ENCODE assay signal across 12 cellular contexts in the genomic region with DNA sequence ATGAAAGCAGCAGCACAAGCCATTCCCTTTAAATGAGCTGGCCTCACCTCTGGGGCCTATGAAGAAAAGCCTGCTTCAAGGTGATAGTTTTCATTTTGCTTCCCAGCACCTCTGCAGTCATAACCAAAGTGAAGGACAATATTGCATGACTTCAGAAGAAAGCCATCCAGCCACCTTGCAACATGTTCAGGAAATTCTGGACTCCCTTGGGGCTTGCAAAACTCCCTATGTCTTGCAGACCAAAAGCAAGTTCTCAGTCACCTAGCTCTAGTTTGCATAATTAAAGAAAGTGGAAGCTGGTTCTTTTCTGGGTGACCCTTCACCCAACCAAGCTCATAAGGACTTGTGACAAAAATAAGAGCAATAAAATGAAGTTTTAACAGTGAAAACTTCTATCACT.
A peak's percentile ranks its signal among the peaks of the same experiment; 100 is the strongest.
DNase-seq lines count a peak whose midpoint lies in the region; ATAC-seq and TF ChIP-seq lines count a peak whose summit lies in the region.
"Had no signal": no experiment of that assay in that cellular context is flagged by ENCODE, and none has a peak within 500 bp of the region (broad histone marks: within the 10 kb centered on the region; RNA-seq: fewer than 3 reads in every experiment).

No MANE protein-coding gene starts in this region.

- CTCF ChIA-PET in CD4-positive, alpha-beta T cell (lab: Charles Lee) = interaction anchor here (0.8 kb wide), 1 partner anchor 9 kb away, joined by 3 read pairs; no protein-coding TSS in a partner anchor

- peaks cover 2% of the 10 kb centered on the region for H3K36me3 Mint-ChIP-seq in CD4-positive, alpha-beta T cell (ENCODE audit: low read depth)

- H3K27ac Mint-ChIP-seq in CD4-positive, alpha-beta T cell = no peak overlapping the region
- H3K27ac Mint-ChIP-seq: dendritic cell treated with granulocyte-macrophage colony-stimulating factor and Interleukin-4, amounts not matched to agents 40 ng/mL and 50 ng/mL, for 4 days had no signal

- H3K9me3 Mint-ChIP-seq in CD4-positive, alpha-beta T cell = peaks cover 5% of the 10 kb centered on the region

- H3K4me3 Mint-ChIP-seq in CD4-positive, alpha-beta T cell = no peak overlapping the region
- H3K4me3 Mint-ChIP-seq: dendritic cell treated with granulocyte-macrophage colony-stimulating factor and Interleukin-4, amounts not matched to agents 40 ng/mL and 50 ng/mL, for 4 days; T-cell had no signal

- H3K4me1 Mint-ChIP-seq in CD4-positive, alpha-beta T cell (ENCODE audit: low read depth) = no peaks in the 10 kb centered on the region
- H3K4me1 Mint-ChIP-seq: T-cell had no signal

- in situ Hi-C loops in GM13977 (cut with MboI; ENCODE audit: low pct_unique_long_range_greater_than_20kb, low sequenced_read_pairs, unreplicated experiment) (no loop called here), ACHN (cut with HindIII; ENCODE audit: low pct_ligation_motif_present, low pct_unique_long_range_greater_than_20kb, low sequenced_read_pairs) (no loop called here)

- DNase-seq in GM13977 (ENCODE audit: low spot score) (peak; percentile 39), GM20000 (ENCODE audit: low spot score) (peak; percentile 38), SKM-1 (lab: John Stamatoyannopoulos, UW; ENCODE audit: unreplicated experiment) (peak; percentile 82), left cardiac atrium (no peak), ACHN (no peak)
- DNase-seq in effector CD4-positive, alpha-beta T cell = no peak
- DNase-seq in CD4-positive, alpha-beta T cell = no peak
- DNase-seq: NCI-H2081 treated with DMSO at 0.1 percent for 48 hours, T-cell had no signal

- H3K27me3 ChIP-seq in CD4-positive, alpha-beta T cell (ENCODE audit: control insufficient read depth, insufficient read depth, low read length) = no peaks in the 10 kb centered on the region

- peak; percentile 90 for ATAC-seq in HG03097 (IDR thresholded peaks at IDR 0.05; ENCODE audit: low FRiP score, unreplicated experiment)
- no peak for ATAC-seq in CD4-positive, alpha-beta T cell (ENCODE audit: poor library complexity)
- no peak for ATAC-seq in left cardiac atrium
- ATAC-seq: HCT116, T-cell had no signal

- TF ChIP-seq CTCF in GM13977 (IDR thresholded peaks at IDR 0.05; ENCODE audit: extremely low read depth, insufficient read depth, missing control alignments) (no peak), GM20000 (IDR thresholded peaks at IDR 0.05; ENCODE audit: extremely low read depth, missing control alignments) (no peak)
- TF ChIP-seq CTCF in CD4-positive, alpha-beta T cell (IDR thresholded peaks at IDR 0.05) = no peak

- no peaks in the 10 kb centered on the region for H3K9me3 ChIP-seq in CD4-positive, alpha-beta T cell (ENCODE audit: control insufficient read depth, low read length)

- no peak overlapping the region for H3K27ac ChIP-seq in CD4-positive, alpha-beta T cell (ENCODE audit: low read depth, low read length)

- POLR2A ChIA-PET in CD4-positive, alpha-beta T cell (lab: Charles Lee) = no interaction called here

- intact Hi-C loops in CD4-positive, alpha-beta T cell (cut with DNase I, micrococcal nuclease) = no loop called here
- intact Hi-C loops in left cardiac atrium (cut with DNase I) = no loop called here

- no peaks in the 10 kb centered on the region for H3K27me3 Mint-ChIP-seq in CD4-positive, alpha-beta T cell
- H3K27me3 Mint-ChIP-seq: dendritic cell treated with granulocyte-macrophage colony-stimulating factor and Interleukin-4, amounts not matched to agents 40 ng/mL and 50 ng/mL, for 4 days; T-cell had no signal

Comparison
In these comparisons a context has a peak if more than half of its experiments do, and no peak if none do; other contexts are left out.
1. DNase-seq: peak in GM13977 (single experiment), GM20000 (single experiment) and SKM-1 (single experiment); none in effector CD4-positive, alpha-beta T cell (single experiment), CD4-positive, alpha-beta T cell (0 of 10), left cardiac atrium (single experiment) and ACHN (single experiment).